Comparison of ENCODE assay signal across 19 cellular contexts in genomic region chr2:120902532-120903088, GRCh38.
A peak's percentile ranks its signal among the peaks of the same experiment; 100 is the strongest.
DNase-seq lines count a peak whose midpoint lies in the region; TF ChIP-seq lines count a peak whose summit lies in the region.
"Had no signal": no experiment of that assay in that cellular context is flagged by ENCODE, and none has a peak within 500 bp of the region (broad histone marks: within the 10 kb centered on the region; RNA-seq: fewer than 3 reads in every experiment).

No MANE protein-coding gene starts in this region.

- no peak overlapping the region for H3K4me3 ChIP-seq in BE2C (ENCODE audit: low read depth, low read length)
- H3K4me3 ChIP-seq in neural progenitor cell = no peak overlapping the region
- H3K4me3 ChIP-seq: BLaER1, Peyer's patch had no signal

- DNase-seq in BE2C (peak; percentile 36), MV-4-11 (lab: John Stamatoyannopoulos, UW) (peak; percentile 16), chondrocyte (ENCODE audit: low spot score) (peak; percentile 29), neural progenitor cell (ENCODE audit: low spot score) (no peak), hepatic stellate cell (ENCODE audit: low spot score) (no peak), NCI-H524 treated with DMSO at 0.1 percent for 48 hours (lab: John Stamatoyannopoulos, UW) (no peak), EL (no peak)
- DNase-seq: CD4-positive, alpha-beta T cell; COR-L47; DND-41; GOT3; HCEC 1CT; Kasumi-1; NCI-H1436 treated with DMSO at 0.1 percent for 48 hours; NCI-H1930; NCI-H748 treated with DMSO at 0.1 percent for 48 hours; Peyer's patch; T-helper 2 cell had no signal

- H3K27me3 Mint-ChIP-seq in chondrocyte (ENCODE audit: low read depth) (no peaks in the 10 kb centered on the region), neural progenitor cell (ENCODE audit: insufficient read depth, low read depth) (peaks cover 12% of the 10 kb centered on the region)
- H3K27me3 Mint-ChIP-seq: CD4-positive, alpha-beta T cell had no signal

- no peaks in the 10 kb centered on the region for H3K9me3 ChIP-seq in BE2C
- no peaks in the 10 kb centered on the region for H3K9me3 ChIP-seq in neural progenitor cell (ENCODE audit: low read depth)
- H3K9me3 ChIP-seq: BLaER1, Peyer's patch had no signal

- peaks cover 29% of the 10 kb centered on the region for H3F3A ChIP-seq in neural progenitor cell (ENCODE audit: low read depth)

- H3K79me2 ChIP-seq in neural progenitor cell (ENCODE audit: low read depth) = peaks cover 46% of the 10 kb centered on the region

- H3K9me3 Mint-ChIP-seq in chondrocyte (ENCODE audit: low read depth) = no peaks in the 10 kb centered on the region
- H3K9me3 Mint-ChIP-seq in neural progenitor cell = no peaks in the 10 kb centered on the region
- H3K9me3 Mint-ChIP-seq: CD4-positive, alpha-beta T cell had no signal

- peaks cover 35% of the 10 kb centered on the region for H3K4me1 Mint-ChIP-seq in chondrocyte (ENCODE audit: low read depth)
- peaks cover 76% of the 10 kb centered on the region for H3K4me1 Mint-ChIP-seq in neural progenitor cell

- no peak overlapping the region for H3K4me3 Mint-ChIP-seq in chondrocyte (ENCODE audit: unreplicated experiment)
- no peak overlapping the region for H3K4me3 Mint-ChIP-seq in neural progenitor cell
- H3K4me3 Mint-ChIP-seq: CD4-positive, alpha-beta T cell had no signal

- H3K27me3 ChIP-seq in BE2C (no peaks in the 10 kb centered on the region), neural progenitor cell (no peaks in the 10 kb centered on the region)
- H3K27me3 ChIP-seq: BLaER1, Peyer's patch had no signal

- H3K27ac ChIP-seq in neural progenitor cell = no peak overlapping the region
- H3K27ac ChIP-seq: BLaER1, Peyer's patch had no signal

- H3K4me1 ChIP-seq in BE2C (peaks cover 19% of the 10 kb centered on the region), neural progenitor cell (peaks cover 37% of the 10 kb centered on the region)
- H3K4me1 ChIP-seq: Peyer's patch had no signal

- TF ChIP-seq CTCF in BE2C (IDR thresholded peaks at IDR 0.05; ENCODE audit: low read depth, low read length) (no peak), chondrocyte (IDR thresholded peaks at IDR 0.05) (no peak), neural progenitor cell (IDR thresholded peaks at IDR 0.05) (no peak)

- H3K27ac Mint-ChIP-seq in chondrocyte (ENCODE audit: unreplicated experiment) (no peak overlapping the region), neural progenitor cell (peak overlapping the region; percentile 70)
- H3K27ac Mint-ChIP-seq: CD4-positive, alpha-beta T cell had no signal

- no peak overlapping the region for H3K4me2 ChIP-seq in neural progenitor cell

- H3K9ac ChIP-seq in neural progenitor cell = no peak overlapping the region
- H3K9ac ChIP-seq: BLaER1 had no signal

- H2AFZ ChIP-seq in neural progenitor cell (replicated peaks) = no peak overlapping the region

- peaks cover 6% of the 10 kb centered on the region for H3K36me3 Mint-ChIP-seq in chondrocyte (ENCODE audit: low read depth)
- H3K36me3 Mint-ChIP-seq in neural progenitor cell = peaks cover 16% of the 10 kb centered on the region

- H4K20me1 ChIP-seq in neural progenitor cell (ENCODE audit: low read depth) = peaks cover 77% of the 10 kb centered on the region
- H4K20me1 ChIP-seq: BLaER1 had no signal

- H3K36me3 ChIP-seq in BE2C (no peaks in the 10 kb centered on the region), neural progenitor cell (no peaks in the 10 kb centered on the region)
- H3K36me3 ChIP-seq: BLaER1, Peyer's patch had no signal

Comparison
In these comparisons a context has a peak if more than half of its experiments do, and no peak if none do; other contexts are left out.
1. DNase-seq: peak in BE2C (single experiment), MV-4-11 (single experiment) and chondrocyte (single experiment); none in neural progenitor cell (single experiment), hepatic stellate cell (single experiment), NCI-H524 treated with DMSO at 0.1 percent for 48 hours (single experiment) and EL (single experiment).